In the genomic region with DNA sequence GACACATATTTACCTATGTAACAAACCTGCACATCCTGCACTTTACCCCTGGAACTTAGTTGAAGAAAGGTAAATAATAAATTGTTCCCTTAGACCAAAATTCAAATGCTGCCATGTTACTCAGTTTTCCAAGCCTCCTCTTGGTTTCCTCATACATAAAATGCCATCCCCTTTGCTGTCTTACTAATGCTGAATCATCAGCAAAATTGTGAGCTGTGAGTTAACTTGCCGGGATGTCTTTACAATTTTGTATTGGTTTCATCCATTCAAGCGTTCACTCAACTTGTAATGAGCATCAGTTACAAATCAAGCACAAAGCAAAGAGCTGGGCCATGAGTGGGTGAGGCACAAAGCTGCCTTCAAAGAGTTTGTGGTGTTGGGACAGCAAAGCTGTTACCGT, we compare ENCODE assay signal across 25 cellular contexts.
DNase-seq lines count a peak whose midpoint lies in the region; ATAC-seq and TF ChIP-seq lines count a peak whose summit lies in the region.
"Had no signal": no experiment of that assay in that cellular context is flagged by ENCODE, and none has a peak within 500 bp of the region (broad histone marks: within the 10 kb centered on the region; RNA-seq: fewer than 3 reads in every experiment).

No MANE protein-coding gene starts in this region.

- dilution Hi-C loops in mammary epithelial cell (cut with HindIII; ENCODE audit: low sequenced_read_pairs) = no loop called here

- no peak for TF ChIP-seq POLR2A in breast epithelium (IDR thresholded peaks at IDR 0.05)

- H3K9ac ChIP-seq in mammary epithelial cell (ENCODE audit: insufficient read depth, low read length) = no peak overlapping the region
- H3K9ac ChIP-seq: KMS-11 had no signal

- no peak overlapping the region for H3K4me2 ChIP-seq in mammary epithelial cell (ENCODE audit: insufficient read depth, low read depth, low read length)
- H3K4me2 ChIP-seq: KMS-11 had no signal

- DNase-seq in mammary epithelial cell = peak; percentile 14
- no peak for DNase-seq in breast epithelium (ENCODE audit: low spot score in 2 of 2)
- DNase-seq in RWPE1 (ENCODE audit: low spot score) = peak; percentile 43
- DNase-seq in fibroblast of gingiva (ENCODE audit: low read depth) = peak; percentile 11
- peak; percentile 63 for DNase-seq in stromal cell of bone marrow (ENCODE audit: low read depth)
- no peak for DNase-seq in CD4-positive, alpha-beta T cell
- DNase-seq: 8988T; activated CD4-positive, alpha-beta T cell treated with anti-CD3 and anti-CD28 coated beads, Interleukin-2, amount 50 U/mL, for 48 hours; activated gamma-delta T cell treated with Interleukin-2 at 50 U/mL for 16 hours; anterior cingulate cortex; effector memory CD8-positive, alpha-beta T cell; left cardiac atrium; NCI-H1417; NCI-H2107; NCI-H526; nephron progenitor cell; SHP77; stimulated activated CD4-positive, alpha-beta T cell treated with anti-CD3 and anti-CD28 coated beads, Interleukin-4, amount 100 ng/mL, for 1 hour had no signal

- ATAC-seq in HG03039 (IDR thresholded peaks at IDR 0.05; ENCODE audit: unreplicated experiment) (no peak), HG02763 (IDR thresholded peaks at IDR 0.05; ENCODE audit: unreplicated experiment) (no peak)
- no peak for ATAC-seq in CD4-positive, alpha-beta T cell (ENCODE audit: poor library complexity)
- ATAC-seq: effector memory CD8-positive, alpha-beta T cell; HCT116; left cardiac atrium had no signal

- H3K4me3 ChIP-seq in mammary epithelial cell (replicated peaks in 1 of 3; ENCODE audit: insufficient read depth in 1 of 3, low read depth in 2 of 3, low read length in 3 of 3) (no peak overlapping the region), breast epithelium (no peak overlapping the region)
- H3K4me3 ChIP-seq: skin epidermis had no signal

- H4K20me1 ChIP-seq in mammary epithelial cell (ENCODE audit: insufficient read depth, low read length) = no peaks in the 10 kb centered on the region

- H3K36me3 ChIP-seq in mammary epithelial cell (ENCODE audit: insufficient read depth, low read length) = no peaks in the 10 kb centered on the region
- no peaks in the 10 kb centered on the region for H3K36me3 ChIP-seq in breast epithelium

- H2AFZ ChIP-seq in mammary epithelial cell (ENCODE audit: low read depth, low read length) = no peak overlapping the region

- H3K4me1 ChIP-seq in mammary epithelial cell (ENCODE audit: insufficient read depth, low read length) (no peaks in the 10 kb centered on the region), breast epithelium (no peaks in the 10 kb centered on the region)

- WGBS in mammary epithelial cell (ENCODE audit: low coverage, missing lambda C conversion rate) = 79% methylated on average over 3 of the region's 3 CpGs

- H3K36me3 Mint-ChIP-seq in CD4-positive, alpha-beta T cell (ENCODE audit: low read depth) = no peaks in the 10 kb centered on the region

- in situ Hi-C loops in mammary epithelial cell (cut with MboI; ENCODE audit: low sequenced_read_pairs in 2 of 2) = loop anchor here in 1 of 2 donors (25.0 kb wide), 1 partner anchor 389 kb away; the partner anchor contains the start of gene ZMIZ1

- H3K9me3 ChIP-seq in mammary epithelial cell (replicated peaks; ENCODE audit: insufficient read depth, low read length) (no peaks in the 10 kb centered on the region), breast epithelium (no peaks in the 10 kb centered on the region)
- no peaks in the 10 kb centered on the region for H3K9me3 ChIP-seq in CD4-positive, alpha-beta T cell (ENCODE audit: control insufficient read depth, low read length)

- H3K27me3 Mint-ChIP-seq in CD4-positive, alpha-beta T cell = peaks cover under 1% of the 10 kb centered on the region

- H3K27ac Mint-ChIP-seq in CD4-positive, alpha-beta T cell = no peak overlapping the region
- H3K27ac Mint-ChIP-seq: effector memory CD8-positive, alpha-beta T cell; nephron progenitor cell had no signal

- TF ChIP-seq CTCF in mammary epithelial cell (conservative IDR thresholded peaks at IDR 0.05 in 1 of 2, IDR thresholded peaks at IDR 0.05 in 1 of 2; ENCODE audit: extremely low read depth in 1 of 2, insufficient read depth in 1 of 2, low read depth in 1 of 2, low read length in 2 of 2) = no peak
- no peak for TF ChIP-seq CTCF in breast epithelium (IDR thresholded peaks at IDR 0.05)
- no peak for TF ChIP-seq CTCF in RWPE1 (conservative IDR thresholded peaks at IDR 0.05; ENCODE audit: low read depth)
- TF ChIP-seq CTCF in CD4-positive, alpha-beta T cell (IDR thresholded peaks at IDR 0.05) = no peak

- H3K4me3 Mint-ChIP-seq in CD4-positive, alpha-beta T cell = no peak overlapping the region
- H3K4me3 Mint-ChIP-seq: effector memory CD8-positive, alpha-beta T cell; nephron progenitor cell had no signal

- intact Hi-C loops in mammary epithelial cell (cut with micrococcal nuclease) = no loop called here
- intact Hi-C loops in breast epithelium (cut with DNase I; ENCODE audit: low total_unique reads) = no loop called here
- intact Hi-C loops in CD4-positive, alpha-beta T cell (cut with DNase I, micrococcal nuclease) = no loop called here

- H3K27ac ChIP-seq in mammary epithelial cell (ENCODE audit: insufficient read depth, low read depth, low read length) = no peak overlapping the region
- H3K27ac ChIP-seq in breast epithelium = no peak overlapping the region
- H3K27ac ChIP-seq in RWPE1 = no peak overlapping the region
- H3K27ac ChIP-seq in CD4-positive, alpha-beta T cell (ENCODE audit: low read depth, low read length) = no peak overlapping the region
- H3K27ac ChIP-seq: C4-2B, KMS-11, skin epidermis, VCaP had no signal

- no TSS peak for BruUV-seq in mammary epithelial cell (replicated peaks; lab: Mats Ljungman, UMichigan)

- peaks cover 4% of the 10 kb centered on the region for H3K27me3 ChIP-seq in mammary epithelial cell (ENCODE audit: insufficient read depth, low read length)
- no peaks in the 10 kb centered on the region for H3K27me3 ChIP-seq in breast epithelium
- no peaks in the 10 kb centered on the region for H3K27me3 ChIP-seq in CD4-positive, alpha-beta T cell (ENCODE audit: control insufficient read depth, insufficient read depth, low read length)

- POLR2A ChIA-PET in RWPE1 (lab: Yijun Ruan, JAX; ENCODE audit: low non-redundant PET) = no interaction called here
- POLR2A ChIA-PET in CD4-positive, alpha-beta T cell (lab: Charles Lee) = no interaction called here

- no peaks in the 10 kb centered on the region for H3K4me1 Mint-ChIP-seq in CD4-positive, alpha-beta T cell (ENCODE audit: low read depth)

- H3K9me3 Mint-ChIP-seq in CD4-positive, alpha-beta T cell = no peaks in the 10 kb centered on the region
- H3K9me3 Mint-ChIP-seq: effector memory CD8-positive, alpha-beta T cell had no signal

- CTCF ChIA-PET in mammary epithelial cell (lab: Charles Lee; ENCODE audit: low non-redundant PET) = no interaction called here
- CTCF ChIA-PET in RWPE1 (lab: Yijun Ruan, JAX) = no interaction called here
- CTCF ChIA-PET in CD4-positive, alpha-beta T cell (lab: Charles Lee) = no interaction called here

- H3K79me2 ChIP-seq in mammary epithelial cell (ENCODE audit: insufficient read depth, low read length) = no peaks in the 10 kb centered on the region

Comparison
In these comparisons a context has a peak if more than half of its experiments do, and no peak if none do; other contexts are left out.
1. DNase-seq: peak in mammary epithelial cell (single experiment), RWPE1 (single experiment), fibroblast of gingiva (single experiment) and stromal cell of bone marrow (single experiment); none in breast epithelium (0 of 2) and CD4-positive, alpha-beta T cell (0 of 10).